In the genomic region with DNA sequence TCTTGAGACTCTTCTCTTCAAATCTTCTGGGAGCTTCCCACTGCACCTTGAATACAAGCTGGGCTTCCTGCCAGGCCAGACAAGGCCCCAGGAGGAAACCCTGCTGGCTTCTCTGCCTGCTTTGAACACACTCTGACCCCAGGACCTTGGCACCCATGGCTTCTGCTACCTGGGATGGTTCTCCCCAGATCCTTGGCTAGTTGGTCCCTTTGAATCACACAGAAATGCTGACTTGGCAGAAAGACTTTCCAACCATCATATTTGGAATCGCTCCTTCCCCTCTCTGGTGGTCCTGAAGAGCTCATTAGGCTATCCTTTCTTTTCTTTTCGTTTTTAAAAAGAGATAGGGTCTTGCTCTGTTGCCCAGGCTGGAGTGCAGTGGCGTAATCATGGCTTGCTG, we compare ENCODE assay signal across 2 cellular contexts.
TF ChIP-seq lines count a peak whose summit lies in the region.

No MANE protein-coding gene starts in this region.

TF ChIP-seq in HepG2, 621 proteins besides CTCF, POLR2A, EP300 and RAD21:
- TF ChIP-seq, protein P1, sequence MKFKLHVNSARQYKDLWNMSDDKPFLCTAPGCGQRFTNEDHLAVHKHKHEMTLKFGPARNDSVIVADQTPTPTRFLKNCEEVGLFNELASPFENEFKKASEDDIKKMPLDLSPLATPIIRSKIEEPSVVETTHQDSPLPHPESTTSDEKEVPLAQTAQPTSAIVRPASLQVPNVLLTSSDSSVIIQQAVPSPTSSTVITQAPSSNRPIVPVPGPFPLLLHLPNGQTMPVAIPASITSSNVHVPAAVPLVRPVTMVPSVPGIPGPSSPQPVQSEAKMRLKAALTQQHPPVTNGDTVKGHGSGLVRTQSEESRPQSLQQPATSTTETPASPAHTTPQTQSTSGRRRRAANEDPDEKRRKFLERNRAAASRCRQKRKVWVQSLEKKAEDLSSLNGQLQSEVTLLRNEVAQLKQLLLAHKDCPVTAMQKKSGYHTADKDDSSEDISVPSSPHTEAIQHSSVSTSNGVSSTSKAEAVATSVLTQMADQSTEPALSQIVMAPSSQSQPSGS (CRISPR knock-in tag; IDR thresholded peaks at IDR 0.05), result no peak
- TF ChIP-seq CBX2 (IDR thresholded peaks at IDR 0.05; ENCODE audit: low read depth, low read length) (no peak), CBX2 (CRISPR knock-in tag; IDR thresholded peaks at IDR 0.05; ENCODE audit: low read depth) (no peak), KLF16 (CRISPR knock-in tag; IDR thresholded peaks at IDR 0.05) (no peak), PHF8 (CRISPR knock-in tag; IDR thresholded peaks at IDR 0.05) (no peak), KDM2A (CRISPR knock-in tag; IDR thresholded peaks at IDR 0.05; ENCODE audit: borderline replicate concordance, low read depth) (no peak), MTA1 (CRISPR knock-in tag; IDR thresholded peaks at IDR 0.05; ENCODE audit: borderline replicate concordance) (no peak), RNF219 (CRISPR knock-in tag; IDR thresholded peaks at IDR 0.05) (no peak), BORCS8-MEF2B (CRISPR knock-in tag; IDR thresholded peaks at IDR 0.05) (no peak), ZNF143 (CRISPR knock-in tag; IDR thresholded peaks at IDR 0.05) (no peak), NFYB (CRISPR knock-in tag; IDR thresholded peaks at IDR 0.05) (no peak), MAFF (IDR thresholded peaks at IDR 0.05; ENCODE audit: low read depth, low read length) (peak; percentile 99), ZNF576 (CRISPR knock-in tag; IDR thresholded peaks at IDR 0.05) (no peak), SMAD3 (CRISPR knock-in tag; IDR thresholded peaks at IDR 0.05) (no peak), EED (CRISPR knock-in tag; IDR thresholded peaks at IDR 0.05) (no peak), ZNF136 (CRISPR knock-in tag; IDR thresholded peaks at IDR 0.05; ENCODE audit: low read depth) (no peak), TAF15 (IDR thresholded peaks at IDR 0.05; ENCODE audit: low read depth, low read length, poor library complexity, severe bottlenecking) (no peak), MAFK (conservative IDR thresholded peaks at IDR 0.05 in 1 of 2, IDR thresholded peaks at IDR 0.05 in 1 of 2; ENCODE audit: low read length in 2 of 2) (peak; percentile 97 to 99)
TF ChIP-seq in HepG2: peak in this region for 2.

TF ChIP-seq in H1, 55 proteins besides CTCF, POLR2A, EP300 and RAD21:
- TF ChIP-seq, protein P2, sequence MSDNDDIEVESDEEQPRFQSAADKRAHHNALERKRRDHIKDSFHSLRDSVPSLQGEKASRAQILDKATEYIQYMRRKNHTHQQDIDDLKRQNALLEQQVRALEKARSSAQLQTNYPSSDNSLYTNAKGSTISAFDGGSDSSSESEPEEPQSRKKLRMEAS (IDR thresholded peaks at IDR 0.05), result no peak
- TF ChIP-seq MAFK (IDR thresholded peaks at IDR 0.05; ENCODE audit: low read depth, low read length), result peak; percentile 89
